Comparison of ENCODE assay signal across 1 cellular context in genomic region chr3:101995371-101996046, GRCh38.
A peak's percentile ranks its signal among the peaks of the same experiment; 100 is the strongest.
TF ChIP-seq lines count a peak whose summit lies in the region.

No MANE protein-coding gene starts in this region.

TF ChIP-seq in SK-N-SH, 30 proteins besides CTCF, POLR2A, EP300 and RAD21 (continued from another document):
- TF ChIP-seq POLR2AphosphoS5 (IDR thresholded peaks at IDR 0.05; ENCODE audit: low read depth, low read length): peak; percentile 28; the same call in 1 of the 2 replicates
- peak; percentile 74 for TF ChIP-seq FOSL2 (IDR thresholded peaks at IDR 0.05; ENCODE audit: borderline replicate concordance, low read depth)
- TF ChIP-seq PBX3 (IDR thresholded peaks at IDR 0.05): peak; percentile 81
- no peak for TF ChIP-seq ELF1 (IDR thresholded peaks at IDR 0.05)
- no peak for TF ChIP-seq SIN3A (IDR thresholded peaks at IDR 0.05; ENCODE audit: borderline replicate concordance, low read depth, low read length)
- TF ChIP-seq TCF12 (IDR thresholded peaks at IDR 0.05): peak; percentile 79
- TF ChIP-seq FOXM1 (IDR thresholded peaks at IDR 0.05; ENCODE audit: low read depth): peak; percentile 50; the same call in 1 of the 2 replicates
